26 cellular contexts compared by ENCODE assay signal in the genomic region with DNA sequence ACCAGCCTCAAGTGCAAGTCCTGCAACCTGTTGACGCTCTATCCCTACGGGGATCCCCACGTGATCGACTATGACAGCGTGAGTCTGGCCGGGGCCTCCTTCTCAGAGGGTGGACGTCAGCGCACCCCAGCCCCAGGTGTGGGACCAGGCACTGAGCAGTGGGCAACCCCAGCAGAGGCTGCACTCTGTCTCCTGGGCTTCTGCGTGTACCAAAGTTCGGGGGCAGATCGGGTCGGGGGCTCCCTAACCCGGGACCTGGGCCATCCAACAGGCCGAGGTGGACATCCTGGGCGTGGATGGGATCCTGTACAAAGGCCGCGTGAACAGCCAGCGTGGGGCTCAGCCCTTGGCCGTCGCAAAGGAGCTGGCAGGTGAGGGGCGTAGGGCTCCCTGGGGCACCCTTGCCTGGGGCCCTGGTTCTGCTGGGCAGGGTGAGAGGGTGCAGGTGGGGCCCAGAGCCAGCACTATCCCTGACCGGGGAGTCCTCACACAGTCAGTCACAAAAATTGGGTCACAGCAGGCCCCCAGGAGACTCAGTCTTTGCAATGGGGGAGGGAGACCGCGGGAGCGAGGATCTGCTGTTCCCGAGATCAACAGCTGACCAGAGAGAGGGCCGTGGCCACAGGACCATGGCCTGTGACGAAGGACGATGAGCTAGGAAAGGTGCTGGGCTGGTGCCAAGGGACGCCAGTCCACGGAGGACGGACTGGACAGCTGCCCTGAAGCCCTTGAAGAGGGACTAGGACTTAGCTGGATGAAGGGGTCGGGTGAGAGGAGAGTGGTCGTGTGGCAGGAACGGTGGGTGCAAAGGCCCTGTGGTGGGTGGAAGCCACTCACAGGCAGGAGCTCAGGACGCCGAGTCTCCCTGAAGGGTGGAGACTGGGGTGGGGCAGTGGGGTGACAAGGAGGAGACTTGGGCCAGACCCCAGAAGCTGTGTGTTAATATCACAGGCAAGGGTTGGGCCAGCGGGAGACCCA. TPM values are rescaled to one million over a fixed set of nuclear protein-coding genes. Genes with fewer than 3 reads are reported as not detected.
"Had no signal": no experiment of that assay in that cellular context is flagged by ENCODE, and none has a peak within 500 bp of the region (broad histone marks: within the 10 kb centered on the region; RNA-seq: fewer than 3 reads in every experiment).

No MANE protein-coding gene starts in this region.

- H3K9me3 ChIP-seq: ascending aorta, sigmoid colon, upper lobe of left lung had no signal

- H3K27me3 ChIP-seq: ascending aorta, hepatocyte, upper lobe of left lung had no signal

- H3K79me2 ChIP-seq: hepatocyte had no signal

- H3K27ac ChIP-seq: ascending aorta, hepatocyte, sigmoid colon, upper lobe of left lung had no signal

- H3K4me3 ChIP-seq: ascending aorta, hepatocyte, sigmoid colon, upper lobe of left lung had no signal

- FAIRE-seq: endothelial cell of umbilical vein, frontal cortex, islet of Langerhans had no signal

- ATAC-seq: activated CD4-positive, alpha-beta T cell treated with anti-CD3 and anti-CD28 coated beads for 36 hours; activated naive CD4-positive, alpha-beta T cell treated with anti-CD3 and anti-CD28 coated beads, Interleukin-2, amount 50 U/mL, for 72 hours; activated T-helper 17 cell treated with anti-CD3 and anti-CD28 coated beads, Interleukin-2, amount 50 U/mL, for 72 hours; esophagus mucosa; left cardiac atrium had no signal

- H3K4me2 ChIP-seq: hepatocyte had no signal

- DNase-seq: activated B cell treated with CpG ODN at 0.5 μM for 24 hours; activated CD4-positive, alpha-beta T cell treated with anti-CD3 and anti-CD28 coated beads for 36 hours; activated CD4-positive, alpha-beta T cell treated with anti-CD3 and anti-CD28 coated beads, Interleukin-2, amount 50 U/mL, for 4 hours; activated CD8-positive, alpha-beta memory T cell treated with anti-CD3 and anti-CD28 coated beads for 24 hours; activated CD8-positive, alpha-beta memory T cell treated with anti-CD3 and anti-CD28 coated beads, Interleukin-2, amount 50 U/mL, for 4 hours; activated T-cell treated with anti-CD3 and anti-CD28 coated beads, Interleukin-2, amount 50 U/mL, for 24 hours; central memory CD4-positive, alpha-beta T cell; dermis blood vessel endothelial cell; effector CD8-positive, alpha-beta T cell; glutamatergic neuron; left cardiac atrium; occipital lobe; posterior cingulate gyrus; sigmoid colon; stimulated activated CD4-positive, alpha-beta T cell treated with anti-CD3 and anti-CD28 coated beads, Interleukin-2, amount 100 ng/mL, for 48 hours; stimulated activated naive CD4-positive, alpha-beta T cell treated with Interleukin-2 at 50 U/mL for 16 hours; T1000 had no signal

- H3K36me3 ChIP-seq: ascending aorta, sigmoid colon, upper lobe of left lung had no signal

- H2AFZ ChIP-seq: hepatocyte had no signal

- H3K4me1 ChIP-seq: ascending aorta, sigmoid colon, upper lobe of left lung had no signal

RNA-seq across cellular contexts. Expression of a gene that starts 38.6 kb away (rescaled TPM):
- total RNA-seq: activated T-helper 17 cell treated with anti-CD3 and anti-CD28 coated beads, Interleukin-2, amount 50 U/mL, for 72 hours; ascending aorta; dermis blood vessel endothelial cell; endothelial cell of umbilical vein; occipital lobe had no signal
- polyA plus RNA-seq: endothelial cell of umbilical vein, hepatocyte had no signal
